18 cellular contexts compared by ENCODE assay signal in the genomic region with DNA sequence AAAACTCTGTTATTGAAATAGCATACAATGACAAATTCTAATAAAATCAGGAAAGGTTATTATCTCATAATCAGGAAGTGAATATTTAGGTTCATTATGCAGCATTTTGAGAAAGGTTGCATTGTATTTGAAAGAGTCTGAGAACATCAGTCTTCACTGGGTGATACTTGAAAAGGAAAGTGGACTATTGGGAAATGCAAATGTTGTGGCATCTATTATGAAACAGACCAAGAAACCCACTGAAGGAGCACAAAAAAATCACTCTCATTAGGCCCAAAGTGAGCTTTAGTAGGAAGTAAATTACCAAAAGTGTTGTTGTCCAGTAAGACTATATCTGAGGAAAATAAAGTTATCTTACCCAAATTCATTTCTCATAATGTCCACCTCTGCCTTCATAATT.
DNase-seq lines count a peak whose midpoint lies in the region; ATAC-seq and TF ChIP-seq lines count a peak whose summit lies in the region.
"Had no signal": no experiment of that assay in that cellular context is flagged by ENCODE, and none has a peak within 500 bp of the region (broad histone marks: within the 10 kb centered on the region; RNA-seq: fewer than 3 reads in every experiment).

No MANE protein-coding gene starts in this region.

- TF ChIP-seq CTCF in suprapubic skin (IDR thresholded peaks at IDR 0.05), result no peak

- no peak for TF ChIP-seq EP300 in suprapubic skin (IDR thresholded peaks at IDR 0.05)

- H3K4me1 ChIP-seq in suprapubic skin, result peaks cover 7% of the 10 kb centered on the region
- H3K4me1 ChIP-seq: BE2C had no signal

- peak; percentile 90 for ATAC-seq in GM18505 (IDR thresholded peaks at IDR 0.05; ENCODE audit: unreplicated experiment)
- ATAC-seq in GM21390 (IDR thresholded peaks at IDR 0.05; ENCODE audit: unreplicated experiment), result peak; percentile 80
- peak; percentile 76 for ATAC-seq in HG02981 (IDR thresholded peaks at IDR 0.05; ENCODE audit: unreplicated experiment)
- ATAC-seq: activated CD8-positive, alpha-beta T cell treated with anti-CD3 and anti-CD28 coated beads, Interleukin-2, amount 10 ng/mL, durations not matched to agents 7 days and 5 days; foreskin keratinocyte; K562 had no signal

- no peaks in the 10 kb centered on the region for H3K9me3 ChIP-seq in suprapubic skin
- H3K9me3 ChIP-seq: BE2C had no signal

- no peaks in the 10 kb centered on the region for H3K27me3 ChIP-seq in suprapubic skin
- H3K27me3 ChIP-seq: BE2C, brain microvascular endothelial cell, foreskin keratinocyte had no signal

- H3K4me3 ChIP-seq in suprapubic skin, result no peak overlapping the region
- H3K4me3 ChIP-seq: K562 had no signal

- DNase-seq in NOMO-1 (lab: John Stamatoyannopoulos, UW; ENCODE audit: unreplicated experiment in 2 of 2), result peak; percentile 46 to 74
- no peak for DNase-seq in DMS53 (lab: John Stamatoyannopoulos, UW)
- DNase-seq in suprapubic skin (ENCODE audit: low spot score in 2 of 2), result no peak
- no peak for DNase-seq in SIG-M5 treated with dmso at 0.1 percent for 504 hours (lab: John Stamatoyannopoulos, UW; ENCODE audit: unreplicated experiment)
- DNase-seq in caudate nucleus (lab: John Stamatoyannopoulos, UW), result no peak
- DNase-seq: activated CD8-positive, alpha-beta T cell treated with anti-CD3 and anti-CD28 coated beads, Interleukin-2, amount 10 ng/mL, durations not matched to agents 7 days and 5 days; activated naive CD4-positive, alpha-beta T cell; BE2C; brain microvascular endothelial cell; effector CD8-positive, alpha-beta T cell; foreskin keratinocyte; NCI-H1694 treated with DMSO at 0.1 percent for 48 hours; NCI-H526; Right ventricle myocardium superior had no signal

- H3K27ac ChIP-seq in suprapubic skin, result no peak overlapping the region
- H3K27ac ChIP-seq in caudate nucleus (ENCODE audit: low read depth, low read length), result no peak overlapping the region
- H3K27ac ChIP-seq: brain microvascular endothelial cell, foreskin keratinocyte had no signal

- H3K36me3 ChIP-seq in suprapubic skin, result no peaks in the 10 kb centered on the region
- H3K36me3 ChIP-seq: BE2C, brain microvascular endothelial cell had no signal

- TF ChIP-seq POLR2A in GM18505 (IDR thresholded peaks at IDR 0.05; ENCODE audit: borderline replicate concordance, extremely low read depth, insufficient read depth, insufficient read length) (no peak), suprapubic skin (IDR thresholded peaks at IDR 0.05) (no peak)

Comparison
In these comparisons a context has a peak if more than half of its experiments do, and no peak if none do; other contexts are left out.
1. DNase-seq: peak in NOMO-1 (2 of 2); none in DMS53 (single experiment), suprapubic skin (0 of 2), SIG-M5 treated with dmso at 0.1 percent for 504 hours (single experiment) and caudate nucleus (0 of 61).
2. Peak in every context shown above with its lines, with median percentiles within 50 percentile points of each other: ATAC-seq.